33 cellular contexts compared by ENCODE assay signal in the genomic region with DNA sequence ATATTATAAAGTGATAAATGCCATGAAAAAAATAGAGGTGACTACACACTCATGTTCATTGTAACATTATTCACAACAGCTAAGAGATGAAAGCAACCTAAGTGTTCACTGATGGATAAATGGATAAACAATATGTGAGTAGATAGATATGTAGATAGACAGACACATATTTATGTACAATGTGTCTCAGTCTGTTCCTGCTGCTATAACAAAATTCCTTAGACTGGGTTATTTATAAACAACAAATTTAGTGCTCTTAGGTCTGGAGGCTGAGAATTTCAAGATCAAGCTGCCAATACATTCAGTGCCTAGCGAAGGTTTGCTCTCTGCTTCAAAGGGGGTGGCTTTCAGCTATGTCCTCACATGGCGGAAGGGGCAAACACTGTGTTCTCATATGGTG.
"Had no signal": no experiment of that assay in that cellular context is flagged by ENCODE, and none has a peak within 500 bp of the region (broad histone marks: within the 10 kb centered on the region; RNA-seq: fewer than 3 reads in every experiment).

No MANE protein-coding gene starts in this region.

- H3K27ac ChIP-seq: KMS-11 had no signal

- H3K9me3 ChIP-seq: MG63 had no signal

- H3K36me3 ChIP-seq: MG63 had no signal

- H3K9ac ChIP-seq: KMS-11 had no signal

- H3K27me3 ChIP-seq: MG63 had no signal

- DNase-seq: Karpas-422, Kasumi-1, MG63, MM.1S, MV-4-11, NCI-H1092, NCI-H1092 treated with DMSO at 0.1 percent for 48 hours, NCI-H1105, NCI-H1105 treated with DMSO at 0.1 percent for 48 hours, NCI-H1417, NCI-H1417 treated with DMSO at 0.1 percent for 48 hours, NCI-H1436, NCI-H1436 treated with DMSO at 0.1 percent for 48 hours, NCI-H146, NCI-H1694, NCI-H1694 treated with DMSO at 0.1 percent for 48 hours, NCI-H187, NCI-H187 treated with DMSO at 0.1 percent for 48 hours, NCI-H1930, NCI-H2029, NCI-H2029 treated with DMSO at 0.1 percent for 48 hours, NCI-H2081, NCI-H2081 treated with DMSO at 0.1 percent for 48 hours, NCI-H2107, NCI-H2171, NCI-H2171 treated with DMSO at 0.1 percent for 48 hours, NCI-H2227 treated with DMSO at 0.1 percent for 48 hours, NCI-H226, NCI-H345, NCI-H446, NCI-H446 treated with DMSO at 0.1 percent for 48 hours, NCI-H510A had no signal

- H3K4me3 ChIP-seq: MG63 had no signal

- H3K4me2 ChIP-seq: KMS-11 had no signal
